Comparison of ENCODE assay signal across 8 cellular contexts in the genomic region with DNA sequence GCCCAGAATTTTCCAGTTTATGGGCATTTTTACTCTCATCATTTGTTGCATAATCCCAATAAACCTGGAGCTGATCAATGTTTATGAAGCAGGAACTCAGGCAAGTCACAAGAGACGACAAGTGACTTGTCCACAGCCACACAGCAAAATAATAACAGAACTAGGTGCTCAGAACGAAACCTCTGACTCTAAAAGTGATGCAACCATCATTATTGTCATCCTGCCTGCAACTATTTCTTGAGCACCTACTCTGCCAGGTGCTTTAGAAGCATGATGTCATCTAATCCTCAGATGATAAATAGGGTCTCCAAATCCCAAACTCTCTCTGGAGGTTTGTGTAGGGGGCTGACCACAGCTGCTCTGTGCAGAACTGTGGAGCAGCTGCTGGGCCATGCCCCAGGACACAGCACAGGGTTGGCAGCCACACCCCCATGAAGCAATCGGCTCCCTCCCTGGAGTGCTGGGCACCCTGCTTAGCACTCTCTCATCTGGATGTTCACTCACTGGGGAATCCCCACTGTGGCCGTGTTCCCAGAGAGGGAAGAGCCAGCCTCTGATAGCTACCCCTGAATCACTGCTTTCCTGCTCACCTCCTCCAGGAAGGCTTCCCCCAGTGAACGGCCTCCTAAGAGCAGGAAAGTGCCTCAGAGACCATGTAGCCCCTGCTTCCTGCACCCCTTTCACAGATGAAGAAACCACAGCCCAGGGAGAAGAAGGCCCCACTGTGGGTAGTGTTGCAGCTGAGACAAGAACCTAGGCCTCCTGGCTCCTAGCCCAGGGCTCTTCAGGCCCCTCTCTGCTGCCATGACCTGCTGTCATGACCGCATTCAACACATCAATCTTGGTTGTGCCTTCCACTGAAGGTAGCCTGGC. TPM values are rescaled to one million over a fixed set of nuclear protein-coding genes. Genes with fewer than 3 reads are reported as not detected.
DNase-seq lines count a peak whose midpoint lies in the region; ATAC-seq and TF ChIP-seq lines count a peak whose summit lies in the region.

No MANE protein-coding gene starts in this region.

- no peaks in the 10 kb centered on the region for H3K9me3 ChIP-seq in tibial nerve

- peaks cover 73% of the 10 kb centered on the region for H3K4me1 Mint-ChIP-seq in activated CD8-positive, alpha-beta memory T cell treated with anti-CD3 and anti-CD28 coated beads, Interleukin-2, amount 10 ng/mL, durations not matched to agents 7 days and 5 days
- peaks cover 36 to 63% (median 55%) of the 10 kb centered on the region in 4 donors for H3K4me1 Mint-ChIP-seq in naive thymus-derived CD8-positive, alpha-beta T cell

- peak overlapping the region; percentile 84 for H3K4me3 Mint-ChIP-seq in activated CD8-positive, alpha-beta memory T cell treated with anti-CD3 and anti-CD28 coated beads, Interleukin-2, amount 10 ng/mL, durations not matched to agents 7 days and 5 days
- H3K4me3 Mint-ChIP-seq in naive thymus-derived CD8-positive, alpha-beta T cell = peak overlapping the region; percentile 85 to 98 (median 91)

- H3K36me3 Mint-ChIP-seq in activated CD8-positive, alpha-beta memory T cell treated with anti-CD3 and anti-CD28 coated beads, Interleukin-2, amount 10 ng/mL, durations not matched to agents 7 days and 5 days = peaks cover 10% of the 10 kb centered on the region
- H3K36me3 Mint-ChIP-seq in naive thymus-derived CD8-positive, alpha-beta T cell = peaks cover 0 to 19% (median 6%) of the 10 kb centered on the region in 3 donors

- CTCF ChIA-PET in activated CD8-positive, alpha-beta memory T cell treated with anti-CD3 and anti-CD28 coated beads, Interleukin-2, amount 10 ng/mL, durations not matched to agents 7 days and 5 days (lab: Charles Lee) = interaction anchor here (0.6 to 4.2 kb wide), 9 partner anchors 7 to 299 kb away, joined by 3 to 37 read pairs (median 10); no protein-coding TSS in a partner anchor

- peaks cover 0 to 38% of the 10 kb centered on the region in 2 donors for H3K27me3 ChIP-seq in tibial nerve

- TF ChIP-seq CTCF in GM13977 (IDR thresholded peaks at IDR 0.05; ENCODE audit: extremely low read depth, insufficient read depth, missing control alignments) (no peak), tibial nerve (IDR thresholded peaks at IDR 0.05) (no peak)

- peaks cover 0 to 13% (median 7%) of the 10 kb centered on the region in 4 donors for H3K4me1 ChIP-seq in tibial nerve

- no peaks in the 10 kb centered on the region for H3K9me3 Mint-ChIP-seq in activated CD8-positive, alpha-beta memory T cell treated with anti-CD3 and anti-CD28 coated beads, Interleukin-2, amount 10 ng/mL, durations not matched to agents 7 days and 5 days (ENCODE audit: low read depth)
- no peaks in the 10 kb centered on the region for H3K9me3 Mint-ChIP-seq in naive thymus-derived CD8-positive, alpha-beta T cell

- 65 to 71% methylated on average over 6 of the region's 6 CpGs for WGBS in tibial nerve, 2 donors

- in situ Hi-C loops in GM13977 (cut with MboI; ENCODE audit: low pct_unique_long_range_greater_than_20kb, low sequenced_read_pairs, unreplicated experiment) = no loop called here

- no peaks in the 10 kb centered on the region for H3K36me3 ChIP-seq in tibial nerve

- peak; percentile 79 for DNase-seq in GM13977 (ENCODE audit: low spot score)
- DNase-seq in activated CD8-positive, alpha-beta memory T cell treated with anti-CD3 and anti-CD28 coated beads, Interleukin-2, amount 10 ng/mL, durations not matched to agents 7 days and 5 days = peak; percentile 71
- DNase-seq in naive thymus-derived CD8-positive, alpha-beta T cell = peak in 1 of 10 donors; percentile 43
- no peak for DNase-seq in tibial nerve (ENCODE audit: low spot score in 2 of 2)
- DNase-seq in NCI-H146 treated with DMSO at 0.1 percent for 48 hours (lab: John Stamatoyannopoulos, UW; ENCODE audit: unreplicated experiment) = no peak
- DNase-seq in iPS-NIHi7 (ENCODE audit: extremely low spot score) = no peak
- DNase-seq in NCI-H1694 treated with DMSO at 0.1 percent for 48 hours (lab: John Stamatoyannopoulos, UW) = no peak

- ATAC-seq in HG02642 (IDR thresholded peaks at IDR 0.05; ENCODE audit: poor library complexity, unreplicated experiment) = peak; percentile 36
- peak; percentile 56 for ATAC-seq in activated CD8-positive, alpha-beta memory T cell treated with anti-CD3 and anti-CD28 coated beads, Interleukin-2, amount 10 ng/mL, durations not matched to agents 7 days and 5 days
- no peak for ATAC-seq in naive thymus-derived CD8-positive, alpha-beta T cell

- peak overlapping the region; percentile 97 for H3K27ac Mint-ChIP-seq in activated CD8-positive, alpha-beta memory T cell treated with anti-CD3 and anti-CD28 coated beads, Interleukin-2, amount 10 ng/mL, durations not matched to agents 7 days and 5 days
- peak overlapping the region; percentile 50 to 92 (median 88) for H3K27ac Mint-ChIP-seq in naive thymus-derived CD8-positive, alpha-beta T cell

- peak overlapping the region in 1 of 4 donors; percentile 76 for H3K27ac ChIP-seq in tibial nerve

- H3K4me3 ChIP-seq in tibial nerve = no peak overlapping the region

- POLR2A ChIA-PET in naive thymus-derived CD8-positive, alpha-beta T cell (lab: Charles Lee) = interaction anchor here (0.6 kb wide), 1 partner anchor 746 kb away, joined by 3 read pairs; a partner anchor contains a TSS

- no peaks in the 10 kb centered on the region for H3K27me3 Mint-ChIP-seq in activated CD8-positive, alpha-beta memory T cell treated with anti-CD3 and anti-CD28 coated beads, Interleukin-2, amount 10 ng/mL, durations not matched to agents 7 days and 5 days
- no peaks in the 10 kb centered on the region for H3K27me3 Mint-ChIP-seq in naive thymus-derived CD8-positive, alpha-beta T cell

- TF ChIP-seq EP300 in tibial nerve (IDR thresholded peaks at IDR 0.05) = no peak

- no peak for TF ChIP-seq POLR2A in tibial nerve (IDR thresholded peaks at IDR 0.05)

RNA-seq across cellular contexts. Expression of a gene that starts 2.1 kb away (rescaled TPM):
- 10 to 100 TPM in 1 of 2 experiments, 1 to 10 TPM in 1; 9.1 to 17.9 TPM for total RNA-seq in activated CD8-positive, alpha-beta memory T cell treated with anti-CD3 and anti-CD28 coated beads, Interleukin-2, amount 10 ng/mL, durations not matched to agents 7 days and 5 days
- total RNA-seq in naive thymus-derived CD8-positive, alpha-beta T cell = 10 to 100 TPM; 10.8 to 12.6 TPM
- polyA plus RNA-seq in naive thymus-derived CD8-positive, alpha-beta T cell = 1 to 10 TPM; 1.7 to 3.2 (median 2.9) TPM
- total RNA-seq in tibial nerve = not detected

RNA-seq across cellular contexts. Expression of a gene that starts 34.7 kb away (rescaled TPM):
- total RNA-seq in activated CD8-positive, alpha-beta memory T cell treated with anti-CD3 and anti-CD28 coated beads, Interleukin-2, amount 10 ng/mL, durations not matched to agents 7 days and 5 days = 1 to 10 TPM; 5.0 to 6.4 TPM
- 1 to 10 TPM; 3.2 to 3.3 TPM for total RNA-seq in naive thymus-derived CD8-positive, alpha-beta T cell
- polyA plus RNA-seq in naive thymus-derived CD8-positive, alpha-beta T cell = 1 to 10 TPM; 1.0 to 4.1 (median 2.5) TPM
- total RNA-seq in tibial nerve = 10 to 100 TPM in 1 of 4 donors, 1 to 10 TPM in 3; 3.3 to 11.4 (median 5.4) TPM

Comparison
In these comparisons a context has a peak if more than half of its experiments do, and no peak if none do; other contexts are left out.
1. DNase-seq: peak in GM13977 (single experiment) and activated CD8-positive, alpha-beta memory T cell treated with anti-CD3 and anti-CD28 coated beads, Interleukin-2, amount 10 ng/mL, durations not matched to agents 7 days and 5 days (single experiment); none in tibial nerve (0 of 2), NCI-H146 treated with DMSO at 0.1 percent for 48 hours (single experiment), iPS-NIHi7 (single experiment) and NCI-H1694 treated with DMSO at 0.1 percent for 48 hours (single experiment).
2. ATAC-seq: peak in HG02642 (single experiment) and activated CD8-positive, alpha-beta memory T cell treated with anti-CD3 and anti-CD28 coated beads, Interleukin-2, amount 10 ng/mL, durations not matched to agents 7 days and 5 days (single experiment); none in naive thymus-derived CD8-positive, alpha-beta T cell (0 of 2).
3. RNA of a gene that starts 2.1 kb away (total RNA-seq): 9.1 to 17.9 TPM in activated CD8-positive, alpha-beta memory T cell treated with anti-CD3 and anti-CD28 coated beads, Interleukin-2, amount 10 ng/mL, durations not matched to agents 7 days and 5 days and 10.8 to 12.6 TPM in naive thymus-derived CD8-positive, alpha-beta T cell; not detected in tibial nerve; every median in the first group is over 10 times any median in the second.